ENCODE assay signal across 19 cellular contexts in the genomic region with DNA sequence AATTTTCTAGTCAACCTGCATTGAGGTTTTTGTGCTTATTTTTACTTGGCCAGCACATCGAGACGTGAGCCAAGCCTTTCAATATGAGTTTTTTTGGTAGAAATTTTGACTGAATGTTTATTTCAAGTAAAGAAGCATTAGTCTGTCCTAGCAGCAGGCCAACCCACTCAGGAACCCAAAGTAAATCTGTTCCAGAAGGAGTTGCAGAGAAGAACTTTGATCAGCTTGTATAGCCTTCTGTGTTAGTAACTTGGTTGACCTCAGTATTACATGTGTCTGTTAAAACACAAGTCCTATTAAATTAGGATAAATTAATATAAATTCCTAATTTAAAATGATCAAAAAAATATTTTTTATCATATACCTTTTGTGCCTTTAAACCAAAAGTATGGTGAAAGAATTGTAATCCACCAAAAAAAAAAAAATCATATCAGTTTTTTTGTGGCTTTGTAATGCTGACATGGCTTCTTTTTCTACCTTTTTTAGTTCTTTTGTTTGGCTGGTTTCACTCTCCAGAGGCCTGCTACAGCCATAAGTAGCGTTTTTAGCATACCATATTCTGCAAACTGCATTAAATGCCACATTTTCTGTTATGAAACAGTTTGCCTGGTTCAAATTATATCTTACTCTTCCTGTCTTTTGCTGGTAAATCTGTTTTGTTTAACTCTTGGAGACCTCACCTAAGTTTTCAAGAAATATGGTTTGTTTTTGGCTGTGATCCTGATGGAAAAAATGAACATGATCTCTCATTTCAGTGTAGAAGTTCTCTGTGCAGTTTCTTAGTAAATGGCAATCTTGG. TPM values are rescaled to one million over a fixed set of nuclear protein-coding genes. Genes with fewer than 3 reads are reported as not detected.
DNase-seq lines count a peak whose midpoint lies in the region; ATAC-seq lines count a peak whose summit lies in the region.
"Had no signal": no experiment of that assay in that cellular context is flagged by ENCODE, and none has a peak within 500 bp of the region (broad histone marks: within the 10 kb centered on the region; RNA-seq: fewer than 3 reads in every experiment).

No MANE protein-coding gene starts in this region.

- CTCF ChIA-PET in activated naive CD4-positive, alpha-beta T cell treated with anti-CD3 and anti-CD28 coated beads, Interleukin-2, amount 10 ng/mL, durations not matched to agents 7 days and 5 days (lab: Charles Lee) = no interaction called here

- ATAC-seq in activated naive CD4-positive, alpha-beta T cell treated with anti-CD3 and anti-CD28 coated beads, Interleukin-2, amount 50 U/mL, for 72 hours = peak in 1 of 2 donors; percentile 16
- no peak for ATAC-seq in GM21423 (IDR thresholded peaks at IDR 0.05; ENCODE audit: unreplicated experiment)
- ATAC-seq: activated CD8-positive, alpha-beta T cell treated with anti-CD3 and anti-CD28 coated beads, Interleukin-2, amount 10 ng/mL, durations not matched to agents 7 days and 5 days; foreskin keratinocyte; psoas muscle had no signal

- H3K27me3 Mint-ChIP-seq in activated naive CD4-positive, alpha-beta T cell treated with anti-CD3 and anti-CD28 coated beads, Interleukin-2, amount 10 ng/mL, durations not matched to agents 7 days and 5 days = no peaks in the 10 kb centered on the region
- H3K27me3 Mint-ChIP-seq in T-helper 2 cell treated with Interferon-gamma antibody and Interleukin-4, amounts not matched to agents 5 μg/mL and 100 μg/mL, for 36 hours (ENCODE audit: low read depth) = no peaks in the 10 kb centered on the region

- H3K9me3 Mint-ChIP-seq in activated naive CD4-positive, alpha-beta T cell treated with anti-CD3 and anti-CD28 coated beads, Interleukin-2, amount 50 U/mL, for 72 hours = peaks cover 0 to 9% of the 10 kb centered on the region in 2 donors
- H3K9me3 Mint-ChIP-seq in activated naive CD4-positive, alpha-beta T cell treated with anti-CD3 and anti-CD28 coated beads, Interleukin-2, amount 10 ng/mL, durations not matched to agents 7 days and 5 days = peaks cover 14% of the 10 kb centered on the region
- peaks cover 16% of the 10 kb centered on the region for H3K9me3 Mint-ChIP-seq in T-helper 2 cell treated with Interferon-gamma antibody and Interleukin-4, amounts not matched to agents 5 μg/mL and 100 μg/mL, for 36 hours

- H3K4me3 Mint-ChIP-seq in activated naive CD4-positive, alpha-beta T cell treated with anti-CD3 and anti-CD28 coated beads, Interleukin-2, amount 10 ng/mL, durations not matched to agents 7 days and 5 days = no peak overlapping the region
- H3K4me3 Mint-ChIP-seq in T-helper 2 cell treated with Interferon-gamma antibody and Interleukin-4, amounts not matched to agents 5 μg/mL and 100 μg/mL, for 36 hours = no peak overlapping the region
- H3K4me3 Mint-ChIP-seq: activated CD8-positive, alpha-beta T cell treated with anti-CD3 and anti-CD28 coated beads, Interleukin-2, amount 10 ng/mL, durations not matched to agents 7 days and 5 days; endodermal cell; H9; neural crest cell had no signal

- DNase-seq in activated naive CD4-positive, alpha-beta T cell treated with anti-CD3 and anti-CD28 coated beads, Interleukin-2, amount 50 U/mL, for 72 hours (ENCODE audit: low spot score in 2 of 2) = no peak
- no peak for DNase-seq in activated naive CD4-positive, alpha-beta T cell treated with anti-CD3 and anti-CD28 coated beads, Interleukin-2, amount 10 ng/mL, durations not matched to agents 7 days and 5 days
- no peak for DNase-seq in T-helper 2 cell treated with Interferon-gamma antibody and Interleukin-4, amounts not matched to agents 5 μg/mL and 100 μg/mL, for 36 hours (ENCODE audit: low spot score)
- DNase-seq in fibroblast of gingiva (ENCODE audit: low read depth) (peak; percentile 80), stromal cell of bone marrow (ENCODE audit: low read depth) (peak; percentile 29), HT-29 (ENCODE audit: low spot score) (no peak), amygdala (lab: John Stamatoyannopoulos, UW) (no peak)
- DNase-seq: activated CD8-positive, alpha-beta T cell treated with anti-CD3 and anti-CD28 coated beads, Interleukin-2, amount 10 ng/mL, durations not matched to agents 7 days and 5 days; aorta; DND-41; endodermal cell; foreskin keratinocyte; H9; midbrain; NCI-H187; psoas muscle; stimulated activated CD4-positive, alpha-beta T cell treated with anti-CD3 and anti-CD28 coated beads, Interleukin-12 subunit alpha, Interleukin-12 subunit beta, amount 100 ng/mL, for 4 hours had no signal

- H3K36me3 Mint-ChIP-seq in activated naive CD4-positive, alpha-beta T cell treated with anti-CD3 and anti-CD28 coated beads, Interleukin-2, amount 50 U/mL, for 72 hours = peaks cover 33 to 34% of the 10 kb centered on the region in 2 donors
- peaks cover 47% of the 10 kb centered on the region for H3K36me3 Mint-ChIP-seq in activated naive CD4-positive, alpha-beta T cell treated with anti-CD3 and anti-CD28 coated beads, Interleukin-2, amount 10 ng/mL, durations not matched to agents 7 days and 5 days
- H3K36me3 Mint-ChIP-seq in T-helper 2 cell treated with Interferon-gamma antibody and Interleukin-4, amounts not matched to agents 5 μg/mL and 100 μg/mL, for 36 hours (ENCODE audit: low read depth) = peaks cover 62% of the 10 kb centered on the region

- no peaks in the 10 kb centered on the region for H3K4me1 Mint-ChIP-seq in activated naive CD4-positive, alpha-beta T cell treated with anti-CD3 and anti-CD28 coated beads, Interleukin-2, amount 10 ng/mL, durations not matched to agents 7 days and 5 days
- peaks cover 28% of the 10 kb centered on the region for H3K4me1 Mint-ChIP-seq in T-helper 2 cell treated with Interferon-gamma antibody and Interleukin-4, amounts not matched to agents 5 μg/mL and 100 μg/mL, for 36 hours (ENCODE audit: low read depth)
- H3K4me1 Mint-ChIP-seq: endodermal cell, neural crest cell had no signal

- H3K27ac Mint-ChIP-seq in activated naive CD4-positive, alpha-beta T cell treated with anti-CD3 and anti-CD28 coated beads, Interleukin-2, amount 50 U/mL, for 72 hours = peak overlapping the region; percentile 5 to 15
- no peak overlapping the region for H3K27ac Mint-ChIP-seq in activated naive CD4-positive, alpha-beta T cell treated with anti-CD3 and anti-CD28 coated beads, Interleukin-2, amount 10 ng/mL, durations not matched to agents 7 days and 5 days
- H3K27ac Mint-ChIP-seq in T-helper 2 cell treated with Interferon-gamma antibody and Interleukin-4, amounts not matched to agents 5 μg/mL and 100 μg/mL, for 36 hours = peak overlapping the region; percentile 60
- H3K27ac Mint-ChIP-seq: activated CD8-positive, alpha-beta T cell treated with anti-CD3 and anti-CD28 coated beads, Interleukin-2, amount 10 ng/mL, durations not matched to agents 7 days and 5 days; endodermal cell; H9 had no signal

RNA-seq across cellular contexts. Expression of a gene that starts 39.5 kb away (rescaled TPM):
- 10 to 100 TPM; 21.3 to 24.9 TPM for total RNA-seq in activated naive CD4-positive, alpha-beta T cell treated with anti-CD3 and anti-CD28 coated beads, Interleukin-2, amount 50 U/mL, for 72 hours
- total RNA-seq in HT-29 (2014; rRNA removed; shearing (Covaris generic)) = 6.2 and 7.3 TPM in 2 replicates

RNA-seq across cellular contexts. Expression of a gene that starts 56.0 kb away (rescaled TPM):
- 10 to 100 TPM in 1 of 2 donors, 1 to 10 TPM in 1; 7.5 to 23.8 TPM for total RNA-seq in activated naive CD4-positive, alpha-beta T cell treated with anti-CD3 and anti-CD28 coated beads, Interleukin-2, amount 50 U/mL, for 72 hours
- total RNA-seq in HT-29 (2014; rRNA removed; shearing (Covaris generic)) = 48.9 and 52.2 TPM in 2 replicates

Comparison
In these comparisons a context has a peak if more than half of its experiments do, and no peak if none do; other contexts are left out.
1. DNase-seq: peak in fibroblast of gingiva (single experiment) and stromal cell of bone marrow (single experiment); none in activated naive CD4-positive, alpha-beta T cell treated with anti-CD3 and anti-CD28 coated beads, Interleukin-2, amount 50 U/mL, for 72 hours (0 of 2), activated naive CD4-positive, alpha-beta T cell treated with anti-CD3 and anti-CD28 coated beads, Interleukin-2, amount 10 ng/mL, durations not matched to agents 7 days and 5 days (single experiment), T-helper 2 cell treated with Interferon-gamma antibody and Interleukin-4, amounts not matched to agents 5 μg/mL and 100 μg/mL, for 36 hours (single experiment), HT-29 (single experiment) and amygdala (0 of 56).